ENCODE assay signal across 8 cellular contexts in the genomic region with DNA sequence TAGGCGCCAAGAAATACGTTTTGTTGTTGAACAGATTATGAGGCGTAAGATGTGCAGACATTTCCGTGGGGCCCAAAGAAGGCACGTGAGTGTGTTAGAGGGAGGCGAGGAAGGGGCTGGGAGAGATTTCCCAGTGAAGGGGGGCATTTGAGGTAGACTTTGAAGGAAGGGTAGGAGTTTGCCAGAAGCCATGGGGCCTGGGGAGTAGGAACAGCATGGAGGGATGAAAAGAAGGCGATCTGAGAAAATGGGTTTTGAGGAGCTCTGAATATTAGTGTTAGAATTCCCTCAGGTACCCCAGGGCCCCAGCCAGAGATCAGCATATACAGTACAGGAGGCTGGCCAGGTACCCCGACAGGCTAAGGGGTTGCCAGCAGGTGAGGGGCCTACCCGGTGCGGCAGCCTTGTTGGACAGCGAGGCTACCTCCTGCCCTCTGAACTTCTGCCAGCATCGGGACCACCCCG. TPM values are rescaled to one million over a fixed set of nuclear protein-coding genes. Genes with fewer than 3 reads are reported as not detected.
DNase-seq lines count a peak whose midpoint lies in the region; ATAC-seq and TF ChIP-seq lines count a peak whose summit lies in the region.

No MANE protein-coding gene starts in this region.

- H3K27me3 Mint-ChIP-seq in activated T-cell treated with anti-CD3 and anti-CD28 coated beads, Interleukin-2, amount 50 U/mL, for 24 hours = no peaks in the 10 kb centered on the region
- H3K27me3 Mint-ChIP-seq in activated naive CD8-positive, alpha-beta T cell = no peaks in the 10 kb centered on the region

- H3K36me3 ChIP-seq in kidney epithelial cell (ENCODE audit: control insufficient read depth, insufficient read depth, low read length) (peaks cover 2% of the 10 kb centered on the region), thoracic aorta (peaks cover 25% of the 10 kb centered on the region)

- no peak for DNase-seq in activated T-cell treated with anti-CD3 and anti-CD28 coated beads, Interleukin-2, amount 50 U/mL, for 24 hours
- no peak for DNase-seq in activated T-cell treated with anti-CD3 and anti-CD28 coated beads for 4 hours
- DNase-seq in kidney epithelial cell (ENCODE audit: low read depth) = no peak
- DNase-seq in thoracic aorta (ENCODE audit: low spot score) = no peak
- DNase-seq in NOMO-1 treated with dmso at 0.1 percent for 144 hours (lab: John Stamatoyannopoulos, UW; ENCODE audit: unreplicated experiment) = no peak
- DNase-seq in NCI-H2227 treated with DMSO at 0.1 percent for 48 hours (lab: John Stamatoyannopoulos, UW) = no peak

- H3K4me3 ChIP-seq in kidney epithelial cell (ENCODE audit: low read depth, low read length) (peak overlapping the region; percentile 96), thoracic aorta (peak overlapping the region; percentile 75)

- H3K27me3 ChIP-seq in kidney epithelial cell (ENCODE audit: control insufficient read depth, insufficient read depth, low read length) (peaks cover 2% of the 10 kb centered on the region), thoracic aorta (replicated peaks; ENCODE audit: insufficient read depth) (no peaks in the 10 kb centered on the region)

- ATAC-seq in thoracic aorta (ENCODE audit: insufficient number of reproducible peaks, low FRiP score, low read depth) = peak; percentile 6
- ATAC-seq in GM21367 (IDR thresholded peaks at IDR 0.05; ENCODE audit: unreplicated experiment) = no peak

- TF ChIP-seq CTCF in kidney epithelial cell (IDR thresholded peaks at IDR 0.05; ENCODE audit: insufficient read depth, low read length, poor library complexity, severe bottlenecking) (no peak), thoracic aorta (IDR thresholded peaks at IDR 0.05) (no peak)

- peaks cover 36% of the 10 kb centered on the region for H3K4me1 Mint-ChIP-seq in activated T-cell treated with anti-CD3 and anti-CD28 coated beads, Interleukin-2, amount 50 U/mL, for 24 hours (ENCODE audit: low read depth)
- H3K4me1 Mint-ChIP-seq in activated naive CD8-positive, alpha-beta T cell (ENCODE audit: low read depth) = peaks cover 37% of the 10 kb centered on the region

- peak overlapping the region; percentile 85 for H3K4me3 Mint-ChIP-seq in activated T-cell treated with anti-CD3 and anti-CD28 coated beads, Interleukin-2, amount 50 U/mL, for 24 hours
- peak overlapping the region; percentile 98 for H3K4me3 Mint-ChIP-seq in activated naive CD8-positive, alpha-beta T cell

- H3K27ac Mint-ChIP-seq in activated T-cell treated with anti-CD3 and anti-CD28 coated beads, Interleukin-2, amount 50 U/mL, for 24 hours = peak overlapping the region; percentile 98
- H3K27ac Mint-ChIP-seq in activated naive CD8-positive, alpha-beta T cell = peak overlapping the region; percentile 99

- peaks cover 41% of the 10 kb centered on the region for H3K36me3 Mint-ChIP-seq in activated T-cell treated with anti-CD3 and anti-CD28 coated beads, Interleukin-2, amount 50 U/mL, for 24 hours (ENCODE audit: low read depth)
- H3K36me3 Mint-ChIP-seq in activated naive CD8-positive, alpha-beta T cell = peaks cover 8% of the 10 kb centered on the region

- H3K9me3 Mint-ChIP-seq in activated T-cell treated with anti-CD3 and anti-CD28 coated beads, Interleukin-2, amount 50 U/mL, for 24 hours = no peaks in the 10 kb centered on the region
- no peaks in the 10 kb centered on the region for H3K9me3 Mint-ChIP-seq in activated naive CD8-positive, alpha-beta T cell (ENCODE audit: low read depth)

- no peaks in the 10 kb centered on the region for H3K9me3 ChIP-seq in thoracic aorta

- H3K27ac ChIP-seq in thoracic aorta = peak overlapping the region; percentile 72 to 86

- peaks cover 17 to 32% of the 10 kb centered on the region in 2 donors for H3K4me1 ChIP-seq in thoracic aorta (ENCODE audit: control insufficient read depth in 1 of 2, low read depth in 2 of 2)

RNA-seq across cellular contexts. Expression of gene MIEF1, which starts 0.4 kb away (rescaled TPM):
- total RNA-seq in kidney epithelial cell (43.3 and 54.6 TPM in 2 replicates), thoracic aorta (10 to 100 TPM; 18.8 to 36.9 TPM)

RNA-seq across cellular contexts. Expression of gene ATF4, which starts 18.7 kb away (rescaled TPM):
- total RNA-seq in kidney epithelial cell (754 and 763 TPM in 2 replicates), thoracic aorta (100 to 1,000 TPM; 301 to 320 TPM)

RNA-seq across cellular contexts. Expression of gene RPS19BP1, which starts 30.9 kb away (rescaled TPM):
- 121 and 135 TPM in 2 replicates for total RNA-seq in kidney epithelial cell
- total RNA-seq in thoracic aorta = 10 to 100 TPM; 77.7 to 89.6 TPM

RNA-seq across cellular contexts. Expression of gene MGAT3, which starts 44.9 kb away (rescaled TPM):
- total RNA-seq in kidney epithelial cell = 1.8 and 4.1 TPM in 2 replicates
- total RNA-seq in thoracic aorta = 1 to 10 TPM; 1.1 to 3.2 TPM
